In genomic region chr5:34587355-34588241, GRCh38 we compare ENCODE assay signal across 11 cellular contexts.
DNase-seq lines count a peak whose midpoint lies in the region; ATAC-seq and TF ChIP-seq lines count a peak whose summit lies in the region.
"Had no signal": no experiment of that assay in that cellular context is flagged by ENCODE, and none has a peak within 500 bp of the region (broad histone marks: within the 10 kb centered on the region; RNA-seq: fewer than 3 reads in every experiment).

No MANE protein-coding gene starts in this region.

- intact Hi-C loops in PC-3 (cut with micrococcal nuclease) (loop anchor here (1.0 to 5.0 kb wide), 4 partner anchors 51 to 311 kb away; partner anchors contain the start of gene TTC23L), heart left ventricle (cut with DNase I) (no loop called here)

- peak overlapping the region; percentile 82 for H3K4me2 ChIP-seq in GM23248 (ENCODE audit: unreplicated experiment)
- peak overlapping the region; percentile 91 for H3K4me2 ChIP-seq in PC-3 (ENCODE audit: low read length)
- H3K4me2 ChIP-seq: BLaER1 had no signal

- in situ Hi-C loops in GM23248 (cut with MboI) (no loop called here), GM13976 (cut with MboI; ENCODE audit: low sequenced_read_pairs, unreplicated experiment) (no loop called here)

- H3K79me2 ChIP-seq in GM23248 (ENCODE audit: insufficient read depth) (no peaks in the 10 kb centered on the region), PC-3 (ENCODE audit: low read length) (no peaks in the 10 kb centered on the region)

- ATAC-seq in PC-3 (peak; percentile 6), heart left ventricle (no peak)
- ATAC-seq: heart right ventricle had no signal

- H3K27ac ChIP-seq in GM23248 (peak overlapping the region; percentile 98), PC-3 (ENCODE audit: low read length) (peak overlapping the region; percentile 99), heart left ventricle (peak overlapping the region in 1 of 12 donors; percentile 27)
- H3K27ac ChIP-seq: BLaER1 had no signal

- DNase-seq in AG04449 (ENCODE audit: low read depth, low spot score) (peak; percentile 47), GM23248 (peak; percentile 86), PC-3 (peak; percentile 76), fibroblast of mammary gland (ENCODE audit: low read depth) (peak; percentile 91), GM13976 (ENCODE audit: low spot score) (no peak), heart left ventricle (no peak)
- no peak for DNase-seq in stimulated activated naive CD4-positive, alpha-beta T cell (lab: John Stamatoyannopoulos, UW)
- no peak for DNase-seq in activated CD8-positive, alpha-beta memory T cell treated with anti-CD3 and anti-CD28 coated beads for 24 hours
- DNase-seq: activated naive CD4-positive, alpha-beta T cell treated with anti-CD3 and anti-CD28 coated beads, Interleukin-2, amount 50 U/mL, for 16 hours; heart right ventricle had no signal

- H3K9me2 ChIP-seq in GM23248 (ENCODE audit: insufficient read depth) (no peaks in the 10 kb centered on the region), PC-3 (replicated peaks; ENCODE audit: low read length) (no peaks in the 10 kb centered on the region)

- H3K36me3 ChIP-seq in GM23248 (ENCODE audit: low read depth) (no peaks in the 10 kb centered on the region), PC-3 (ENCODE audit: low read depth, low read length) (no peaks in the 10 kb centered on the region), heart left ventricle (no peaks in the 10 kb centered on the region)
- H3K36me3 ChIP-seq: BLaER1, heart right ventricle had no signal

- H3K9ac ChIP-seq in GM23248 (peak overlapping the region; percentile 81), PC-3 (ENCODE audit: low read length) (peak overlapping the region; percentile 98)
- H3K9ac ChIP-seq: BLaER1 had no signal

- H3K27me3 ChIP-seq in GM23248 (replicated peaks; ENCODE audit: insufficient read depth): no peaks in the 10 kb centered on the region
- no peaks in the 10 kb centered on the region for H3K27me3 ChIP-seq in PC-3 (ENCODE audit: low read length)
- H3K27me3 ChIP-seq in heart left ventricle: peaks cover 0 to 4% (median 0%) of the 10 kb centered on the region in 9 donors
- H3K27me3 ChIP-seq: BLaER1 had no signal

- CTCF ChIA-PET in AG04449 (lab: Yijun Ruan, JAX) (interaction anchor here (0.9 to 2.7 kb wide), 4 partner anchors 8 to 101 kb away, joined by 3 to 13 read pairs (median 5); no protein-coding TSS in a partner anchor), PC-3 (lab: Charles Lee) (no interaction called here)

- no TSS peak for BruUV-seq in PC-3 (replicated peaks; lab: Mats Ljungman, UMichigan)

- peak overlapping the region; percentile 59 for H2AFZ ChIP-seq in GM23248
- no peak overlapping the region for H2AFZ ChIP-seq in PC-3 (ENCODE audit: low read length)

- H4K20me1 ChIP-seq in GM23248 (ENCODE audit: insufficient read depth) (no peaks in the 10 kb centered on the region), PC-3 (ENCODE audit: low read length) (no peaks in the 10 kb centered on the region)
- H4K20me1 ChIP-seq: BLaER1 had no signal

- POLR2A ChIA-PET in AG04449 (lab: Yijun Ruan, JAX) (interaction anchor here (0.5 kb wide), 1 partner anchor 140 kb away, joined by 3 read pairs; no protein-coding TSS in a partner anchor), PC-3 (lab: Charles Lee; ENCODE audit: unreplicated experiment) (interaction anchor here (0.7 to 1.0 kb wide), 2 partner anchors 21 to 67 kb away, joined by 3 to 4 read pairs; no protein-coding TSS in a partner anchor)

- 1 to 3% methylated on average over 6 of the region's 6 CpGs for WGBS in GM23248 (ENCODE audit: low coverage in 1 of 2, low lambda C conversion rate in 2 of 2, missing lambda C conversion rate in 2 of 2), 2 experiments
- 61 to 78% (median 74%) methylated on average over 6 of the region's 6 CpGs for WGBS in heart left ventricle, 4 donors

- H3K9me3 ChIP-seq in GM23248 (ENCODE audit: low read depth): no peaks in the 10 kb centered on the region
- H3K9me3 ChIP-seq in PC-3 (ENCODE audit: low read length): no peaks in the 10 kb centered on the region
- no peaks in the 10 kb centered on the region for H3K9me3 ChIP-seq in heart left ventricle
- H3K9me3 ChIP-seq: BLaER1, heart right ventricle had no signal

- H3F3A ChIP-seq in GM23248 (ENCODE audit: insufficient read depth): peaks cover 43% of the 10 kb centered on the region
- H3F3A ChIP-seq in PC-3 (ENCODE audit: low read length, unreplicated experiment): peaks cover 6% of the 10 kb centered on the region

- TF ChIP-seq CTCF in AG04449 (IDR thresholded peaks at IDR 0.05; ENCODE audit: insufficient read depth, low read length, missing control alignments): no peak
- TF ChIP-seq CTCF in PC-3 (conservative IDR thresholded peaks at IDR 0.05; ENCODE audit: low read depth, low read length): no peak
- no peak for TF ChIP-seq CTCF in fibroblast of mammary gland (conservative IDR thresholded peaks at IDR 0.05; ENCODE audit: control insufficient read depth, insufficient read depth, low read depth, low read length)
- TF ChIP-seq CTCF in GM13976 (IDR thresholded peaks at IDR 0.05; ENCODE audit: borderline replicate concordance, control extremely low read depth, extremely low read depth, insufficient read depth, missing control alignments): no peak
- no peak for TF ChIP-seq CTCF in heart left ventricle (IDR thresholded peaks at IDR 0.05)

- TF ChIP-seq POLR2A in heart left ventricle (IDR thresholded peaks at IDR 0.05): no peak

- H3K4me3 ChIP-seq in AG04449 (ENCODE audit: low read depth, low read length): no peak overlapping the region; the same call in 1 of the 2 replicates
- H3K4me3 ChIP-seq in GM23248: peak overlapping the region; percentile 54
- H3K4me3 ChIP-seq in PC-3 (ENCODE audit: low read length): peak overlapping the region; percentile 45
- H3K4me3 ChIP-seq in fibroblast of mammary gland (ENCODE audit: control insufficient read depth, low read depth, low read length): no peak overlapping the region
- H3K4me3 ChIP-seq in heart left ventricle: no peak overlapping the region
- H3K4me3 ChIP-seq: BLaER1, heart right ventricle had no signal

- peaks cover 54% of the 10 kb centered on the region for H3K4me1 ChIP-seq in GM23248 (ENCODE audit: insufficient read depth)
- H3K4me1 ChIP-seq in PC-3 (ENCODE audit: insufficient read depth, low read length): peaks cover 68% of the 10 kb centered on the region
- H3K4me1 ChIP-seq in heart left ventricle: peaks cover 0 to 17% (median 0%) of the 10 kb centered on the region in 12 donors
- H3K4me1 ChIP-seq: BLaER1 had no signal

Comparison
In these comparisons a context has a peak if more than half of its experiments do, and no peak if none do; other contexts are left out.
1. DNase-seq: peak in AG04449 (single experiment), GM23248 (single experiment), PC-3 (single experiment) and fibroblast of mammary gland (single experiment); none in GM13976 (single experiment), heart left ventricle (0 of 5), stimulated activated naive CD4-positive, alpha-beta T cell (0 of 6) and activated CD8-positive, alpha-beta memory T cell treated with anti-CD3 and anti-CD28 coated beads for 24 hours (single experiment).
2. H3K4me3 ChIP-seq: peak in GM23248 (single experiment) and PC-3 (single experiment); none in AG04449 (single experiment), fibroblast of mammary gland (single experiment) and heart left ventricle (0 of 12).